In genomic region chr3:191972714-191973398, GRCh38 we compare ENCODE assay signal across 16 cellular contexts.
A peak's percentile ranks its signal among the peaks of the same experiment; 100 is the strongest.
DNase-seq lines count a peak whose midpoint lies in the region; ATAC-seq and TF ChIP-seq lines count a peak whose summit lies in the region.
"Had no signal": no experiment of that assay in that cellular context is flagged by ENCODE, and none has a peak within 500 bp of the region (broad histone marks: within the 10 kb centered on the region; RNA-seq: fewer than 3 reads in every experiment).

No MANE protein-coding gene starts in this region.

- H3K4me1 ChIP-seq in BLaER1 treated with 17β-estradiol and CSF1 and Interleukin-3, amounts not matched to agents 10 nM and 100 nM: peaks cover 6 to 18% (median 14%) of the 10 kb centered on the region in 10 experiments
- no peaks in the 10 kb centered on the region for H3K4me1 ChIP-seq in suprapubic skin

- no peak overlapping the region for H3K27ac ChIP-seq in BLaER1 treated with 17β-estradiol and CSF1 and Interleukin-3, amounts not matched to agents 10 nM and 100 nM
- H3K27ac ChIP-seq in SU-DHL-6 (ENCODE audit: low read depth, low read length) (no peak overlapping the region), suprapubic skin (no peak overlapping the region)
- H3K27ac ChIP-seq: PC-9, thyroid gland had no signal

- H2AFZ ChIP-seq in SU-DHL-6 (ENCODE audit: low read depth, low read length, severe bottlenecking): peak overlapping the region; percentile 44
- H2AFZ ChIP-seq: PC-9 had no signal

- peak overlapping the region in 10 of 11 experiments; percentile 26 to 70 (median 49); a peak in 19 of 22 replicates for H3K4me2 ChIP-seq in BLaER1 treated with 17β-estradiol and CSF1 and Interleukin-3, amounts not matched to agents 10 nM and 100 nM
- no peak overlapping the region for H3K4me2 ChIP-seq in SU-DHL-6 (ENCODE audit: low read depth, low read length, poor library complexity, severe bottlenecking)
- H3K4me2 ChIP-seq: PC-9, SK-N-SH had no signal

- peaks cover 0 to 4% (median 0%) of the 10 kb centered on the region in 11 experiments; a peak in 3 of 22 replicates for H3K9me3 ChIP-seq in BLaER1 treated with 17β-estradiol and CSF1 and Interleukin-3, amounts not matched to agents 10 nM and 100 nM (replicated peaks in 1 of 11)
- H3K9me3 ChIP-seq in SU-DHL-6 (ENCODE audit: insufficient read depth, low read length) (no peaks in the 10 kb centered on the region), suprapubic skin (no peaks in the 10 kb centered on the region)
- H3K9me3 ChIP-seq: mucosa of descending colon, SK-N-SH, thyroid gland had no signal

- no peaks in the 10 kb centered on the region for H4K20me1 ChIP-seq in BLaER1 treated with 17β-estradiol and CSF1 and Interleukin-3, amounts not matched to agents 10 nM and 100 nM
- no peaks in the 10 kb centered on the region for H4K20me1 ChIP-seq in SU-DHL-6 (ENCODE audit: low read depth, low read length)

- no peaks in the 10 kb centered on the region for H3F3A ChIP-seq in SU-DHL-6 (ENCODE audit: insufficient read depth)

- no peak for TF ChIP-seq EP300 in suprapubic skin (IDR thresholded peaks at IDR 0.05)

- no peaks in the 10 kb centered on the region for H3K36me3 ChIP-seq in BLaER1 treated with 17β-estradiol and CSF1 and Interleukin-3, amounts not matched to agents 10 nM and 100 nM
- H3K36me3 ChIP-seq in SU-DHL-6 (ENCODE audit: low read length): no peaks in the 10 kb centered on the region
- no peaks in the 10 kb centered on the region for H3K36me3 ChIP-seq in suprapubic skin
- H3K36me3 ChIP-seq: thyroid gland had no signal

- TF ChIP-seq CTCF in SU-DHL-6 (IDR thresholded peaks at IDR 0.05; ENCODE audit: insufficient read depth, low read length, poor library complexity, severe bottlenecking): no peak
- no peak for TF ChIP-seq CTCF in suprapubic skin (IDR thresholded peaks at IDR 0.05)

- no peaks in the 10 kb centered on the region for H3K79me2 ChIP-seq in SU-DHL-6 (ENCODE audit: insufficient read depth, low read length)

- no peak for TF ChIP-seq POLR2A in suprapubic skin (IDR thresholded peaks at IDR 0.05)

- DNase-seq in SKM-1 treated with dmso at 0.1 percent for 144 hours (lab: John Stamatoyannopoulos, UW; ENCODE audit: unreplicated experiment) (no peak), suprapubic skin (ENCODE audit: low spot score in 2 of 2) (no peak), T-helper 2 cell (no peak)
- DNase-seq: activated naive CD8-positive, alpha-beta T cell treated with anti-CD3 and anti-CD28 coated beads for 36 hours; activated T-cell treated with anti-CD3 and anti-CD28 coated beads, Interleukin-2, amount 50 U/mL, for 72 hours; DMS79; mucosa of descending colon; NCI-H1694 treated with DMSO at 0.1 percent for 48 hours; PC-9; SK-N-SH; thyroid gland had no signal

- no peak overlapping the region for H3K4me3 ChIP-seq in BLaER1 treated with 17β-estradiol and CSF1 and Interleukin-3, amounts not matched to agents 10 nM and 100 nM
- H3K4me3 ChIP-seq in SU-DHL-6 (ENCODE audit: insufficient read depth, low read length, poor library complexity, severe bottlenecking): no peak overlapping the region
- no peak overlapping the region for H3K4me3 ChIP-seq in suprapubic skin
- H3K4me3 ChIP-seq: mucosa of descending colon, PC-9, thyroid gland had no signal

- peak; percentile 63 for ATAC-seq in GM19455 (IDR thresholded peaks at IDR 0.05; ENCODE audit: unreplicated experiment)
- ATAC-seq in HG02885 (IDR thresholded peaks at IDR 0.05; ENCODE audit: poor library complexity, unreplicated experiment): peak; percentile 74
- ATAC-seq in GM19328 (IDR thresholded peaks at IDR 0.05; ENCODE audit: unreplicated experiment): no peak
- ATAC-seq: activated T-cell treated with anti-CD3 and anti-CD28 coated beads, Interleukin-2, amount 50 U/mL, for 72 hours; mucosa of descending colon had no signal

- no peaks in the 10 kb centered on the region for H3K27me3 ChIP-seq in BLaER1 treated with 17β-estradiol and CSF1 and Interleukin-3, amounts not matched to agents 10 nM and 100 nM
- no peaks in the 10 kb centered on the region for H3K27me3 ChIP-seq in SU-DHL-6 (ENCODE audit: low read length)
- no peaks in the 10 kb centered on the region for H3K27me3 ChIP-seq in suprapubic skin
- H3K27me3 ChIP-seq: thyroid gland had no signal

- H3K9ac ChIP-seq in BLaER1 treated with 17β-estradiol and CSF1 and Interleukin-3, amounts not matched to agents 10 nM and 100 nM: no peak overlapping the region
- no peak overlapping the region for H3K9ac ChIP-seq in SU-DHL-6 (ENCODE audit: low read length)
- H3K9ac ChIP-seq: SK-N-SH had no signal

- H3K9me2 ChIP-seq in SU-DHL-6 (replicated peaks; ENCODE audit: insufficient read depth, low read length): no peaks in the 10 kb centered on the region
- H3K9me2 ChIP-seq: SK-N-SH had no signal

- WGBS in suprapubic skin: 82% methylated on average over 6 of the region's 8 CpGs
